Comparison of ENCODE assay signal across 12 cellular contexts in the genomic region with DNA sequence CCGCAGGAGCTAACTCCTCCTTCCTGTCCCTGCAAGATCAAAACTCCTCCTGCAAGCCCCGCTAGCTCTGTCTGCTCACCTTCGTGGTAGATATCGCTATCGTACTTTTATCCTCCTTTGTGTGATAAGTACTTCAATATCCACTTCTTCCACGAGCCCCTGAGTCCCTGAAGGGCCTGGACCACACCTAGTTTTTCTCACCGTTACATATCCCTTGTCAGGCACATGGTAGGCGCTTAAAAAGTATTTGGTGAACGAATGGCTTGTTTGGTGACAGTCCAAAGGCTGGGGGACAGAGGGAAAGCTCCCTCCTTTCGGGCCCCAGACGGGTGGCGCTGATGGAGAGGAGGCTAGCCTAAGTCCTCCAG. TPM values are rescaled to one million over a fixed set of nuclear protein-coding genes. Genes with fewer than 3 reads are reported as not detected.
DNase-seq lines count a peak whose midpoint lies in the region; TF ChIP-seq lines count a peak whose summit lies in the region.
"Not testable (repeated sequence)": the region's sequence is repeated elsewhere in the genome, so short reads cannot be mapped to it uniquely, and the experiment has no call there.
"Had no signal": no experiment of that assay in that cellular context is flagged by ENCODE, and none has a peak within 500 bp of the region (broad histone marks: within the 10 kb centered on the region; RNA-seq: fewer than 3 reads in every experiment).

No MANE protein-coding gene starts in this region.

- H3K4me1 Mint-ChIP-seq in activated naive CD8-positive, alpha-beta T cell treated with anti-CD3 and anti-CD28 coated beads for 36 hours, result not testable (repeated sequence)

- CTCF ChIA-PET in A673 (lab: Charles Lee), result not testable (repeated sequence)

- H3K9me3 Mint-ChIP-seq in activated naive CD8-positive, alpha-beta T cell treated with anti-CD3 and anti-CD28 coated beads for 36 hours, result not testable (repeated sequence)

- H3K9ac ChIP-seq in endocrine pancreas (ENCODE audit: control insufficient read depth, insufficient read depth, low read length) (peak overlapping the region; percentile 38), muscle layer of colon (ENCODE audit: low read length) (peak overlapping the region; percentile 39), skeletal muscle tissue (ENCODE audit: low read depth in 1 of 3, low read length in 3 of 3) (peak overlapping the region; percentile 64 to 78 (median 68))

- H3K9me3 ChIP-seq in A673 (ENCODE audit: low read depth, low read length, poor library complexity, severe bottlenecking); SJSA1 (replicated peaks); endocrine pancreas (ENCODE audit: control insufficient read depth, low read length); muscle layer of colon (ENCODE audit: low read length); skeletal muscle tissue (ENCODE audit: control insufficient read depth in 3 of 3, low read length in 3 of 3): not testable (repeated sequence)

- not testable (repeated sequence) for H3K4me1 ChIP-seq in A673 (ENCODE audit: insufficient read depth, low read length, poor library complexity, severe bottlenecking); SJSA1 (replicated peaks); endocrine pancreas (ENCODE audit: control insufficient read depth, insufficient read depth, low read length); muscle layer of colon (ENCODE audit: insufficient read depth, low read length)
- peaks cover 0 to 10% (median 7%) of the 10 kb centered on the region in 3 donors for H3K4me1 ChIP-seq in skeletal muscle tissue (ENCODE audit: control insufficient read depth in 3 of 3, insufficient read depth in 3 of 3, low read length in 3 of 3)

- not testable (repeated sequence) for H3K36me3 Mint-ChIP-seq in activated naive CD8-positive, alpha-beta T cell treated with anti-CD3 and anti-CD28 coated beads for 36 hours

- H3K27me3 Mint-ChIP-seq in activated naive CD8-positive, alpha-beta T cell treated with anti-CD3 and anti-CD28 coated beads for 36 hours, result not testable (repeated sequence)

- POLR2A ChIA-PET in A673 (lab: Charles Lee; ENCODE audit: low non-redundant PET), result not testable (repeated sequence)

- not testable (repeated sequence) for H3K27me3 ChIP-seq in A673 (replicated peaks; ENCODE audit: insufficient read depth, low read depth, low read length, poor library complexity); SJSA1 (replicated peaks); endocrine pancreas (ENCODE audit: control insufficient read depth, insufficient read depth, low read length); muscle layer of colon (ENCODE audit: control insufficient read depth in 1 of 2, insufficient read depth in 2 of 2, low read length in 2 of 2); skeletal muscle tissue (ENCODE audit: control insufficient read depth in 3 of 3, insufficient read depth in 3 of 3, low read length in 3 of 3)

- peak overlapping the region; percentile 88 for H3K4me3 Mint-ChIP-seq in activated naive CD8-positive, alpha-beta T cell treated with anti-CD3 and anti-CD28 coated beads for 36 hours

- H3K27ac ChIP-seq in A673 (ENCODE audit: low read depth, low read length, poor library complexity, severe bottlenecking) (peak overlapping the region; percentile 96), SJSA1 (0 out of 2 replicates have a peak overlapping the region, but pooled peaks have one; percentile 52), muscle layer of colon (ENCODE audit: low read depth, low read length) (peak overlapping the region; percentile 70), skeletal muscle tissue (ENCODE audit: low read depth, low read length) (peak overlapping the region; percentile 81)

- H3K4me3 ChIP-seq in A673 (ENCODE audit: low read depth, low read length, poor library complexity, severe bottlenecking) (peak overlapping the region; percentile 60), SJSA1 (peak overlapping the region; percentile 42), endocrine pancreas (ENCODE audit: control insufficient read depth, insufficient read depth, low read length) (peak overlapping the region; percentile 61), iPS-11a (ENCODE audit: low read depth, low read length) (peak overlapping the region; percentile 58), muscle layer of colon (ENCODE audit: low read depth in 1 of 2, low read length in 2 of 2) (peak overlapping the region; percentile 45 to 66), skeletal muscle tissue (ENCODE audit: low read length in 3 of 3) (peak overlapping the region; percentile 70 to 77 (median 72))

- not testable (repeated sequence) for H3K36me3 ChIP-seq in A673 (ENCODE audit: insufficient read depth, low read length, poor library complexity, severe bottlenecking); SJSA1; endocrine pancreas (ENCODE audit: control insufficient read depth, insufficient read depth, low read length); muscle layer of colon (ENCODE audit: insufficient read depth, low read length); skeletal muscle tissue (ENCODE audit: control insufficient read depth in 3 of 3, insufficient read depth in 3 of 3, low read length in 3 of 3)

- H3K27ac Mint-ChIP-seq in activated naive CD8-positive, alpha-beta T cell treated with anti-CD3 and anti-CD28 coated beads for 36 hours, result peak overlapping the region; percentile 98

- intact Hi-C loops in A673 (cut with micrococcal nuclease; ENCODE audit: unreplicated experiment), result not testable (repeated sequence)

- not testable (repeated sequence) for BruUV-seq in A673 (replicated peaks; lab: Mats Ljungman, UMichigan)

- DNase-seq in A673 (ENCODE audit: low spot score), result peak; percentile 5
- DNase-seq in HCEC 1CT, result peak; percentile 2
- not testable (repeated sequence) for DNase-seq in SJSA1 (ENCODE audit: low read depth in 1 of 2, low spot score in 2 of 2); activated naive CD8-positive, alpha-beta T cell treated with anti-CD3 and anti-CD28 coated beads for 36 hours

- not testable (repeated sequence) for TF ChIP-seq CTCF in A673 (conservative IDR thresholded peaks at IDR 0.05; ENCODE audit: low read depth, low read length)

RNA-seq across cellular contexts. Expression of a gene that starts 18.4 kb away (rescaled TPM):
- total RNA-seq in A673 (2021), result not detected in 2 replicates
- total RNA-seq in SJSA1 (2014; rRNA removed; shearing (Covaris generic)), result not detected in 2 replicates
- not detected for total RNA-seq in activated naive CD8-positive, alpha-beta T cell treated with anti-CD3 and anti-CD28 coated beads for 36 hours
- total RNA-seq in skeletal muscle tissue, result not detected
- total RNA-seq: G401, left colon, PC-9, ureter had no signal

RNA-seq across cellular contexts. Expression of a gene that starts 58.7 kb away (rescaled TPM):
- total RNA-seq in A673 (2021) (not detected in 2 replicates), skeletal muscle tissue (not detected)
- total RNA-seq in SJSA1 (2014; rRNA removed; shearing (Covaris generic)), result not detected in 2 replicates
- not detected for total RNA-seq in activated naive CD8-positive, alpha-beta T cell treated with anti-CD3 and anti-CD28 coated beads for 36 hours
- total RNA-seq: G401, left colon, PC-9, ureter had no signal
